Comparison of ENCODE assay signal across 8 cellular contexts in the genomic region with DNA sequence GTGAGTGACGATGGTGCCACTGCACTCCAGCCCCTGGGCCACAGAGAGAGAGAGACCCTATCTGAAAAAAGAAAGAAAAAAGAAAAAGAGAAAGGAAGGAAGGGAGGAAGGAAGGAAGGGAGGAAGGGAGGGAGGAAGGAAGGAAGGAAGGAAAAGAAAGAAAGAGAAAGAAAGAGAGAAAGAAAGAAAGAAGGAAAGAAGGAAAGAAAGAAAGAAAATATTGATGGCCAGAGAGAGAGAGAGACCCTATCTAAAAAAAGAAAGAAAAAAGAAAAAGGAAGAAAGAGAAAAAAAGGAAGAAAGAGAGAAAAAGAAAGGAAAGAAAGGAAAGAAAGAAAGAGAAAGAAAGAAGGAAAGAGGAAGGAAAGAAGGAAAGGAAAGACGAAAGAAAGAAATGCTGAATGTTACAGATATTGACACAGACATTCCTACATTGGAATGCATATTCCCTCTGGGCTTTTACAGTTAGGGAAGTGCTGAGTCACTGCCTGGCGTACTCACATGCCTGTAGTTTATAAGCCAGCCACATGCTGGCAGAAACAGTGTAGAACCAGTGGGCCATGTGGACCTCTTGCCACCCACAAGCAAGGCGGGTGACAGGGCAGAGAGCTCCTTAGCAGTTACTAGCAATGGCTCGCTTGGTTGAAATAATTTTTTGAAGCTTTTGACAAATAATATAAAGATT. TPM values are rescaled to one million over a fixed set of nuclear protein-coding genes. Genes with fewer than 3 reads are reported as not detected.
DNase-seq lines count a peak whose midpoint lies in the region; ATAC-seq, FAIRE-seq and TF ChIP-seq lines count a peak whose summit lies in the region.

No MANE protein-coding gene starts in this region.

- TF ChIP-seq EP300 in K562 (IDR thresholded peaks at IDR 0.05; ENCODE audit: low read length), result no peak

- no peaks in the 10 kb centered on the region for H3K9me2 ChIP-seq in Karpas-422 (replicated peaks; ENCODE audit: insufficient read depth, low read length)

- no peak overlapping the region for H3K27ac ChIP-seq in K562 (ENCODE audit: extremely low read depth, low read depth, low read length)
- H3K27ac ChIP-seq in Karpas-422 (ENCODE audit: low read length), result no peak overlapping the region

- H3K9ac ChIP-seq in K562 (ENCODE audit: insufficient read depth in 1 of 2, low read depth in 2 of 2, low read length in 2 of 2) (no peak overlapping the region), Karpas-422 (ENCODE audit: low read length) (no peak overlapping the region)

- H3K4me3 ChIP-seq in K562 (no peak overlapping the region), kidney epithelial cell (ENCODE audit: low read depth, low read length) (no peak overlapping the region), Karpas-422 (ENCODE audit: low read length) (no peak overlapping the region)

- ATAC-seq in K562 (no peak), GM21717 (IDR thresholded peaks at IDR 0.05; ENCODE audit: unreplicated experiment) (no peak)

- H3K79me2 ChIP-seq in K562 (ENCODE audit: control insufficient read depth, insufficient read depth, low read length), result no peaks in the 10 kb centered on the region
- H3K79me2 ChIP-seq in Karpas-422 (ENCODE audit: low read length), result no peaks in the 10 kb centered on the region

- no peaks in the 10 kb centered on the region for H3K36me3 ChIP-seq in K562 (ENCODE audit: control insufficient read depth, insufficient read depth, low read length)
- H3K36me3 ChIP-seq in kidney epithelial cell (ENCODE audit: control insufficient read depth, insufficient read depth, low read length), result no peaks in the 10 kb centered on the region
- H3K36me3 ChIP-seq in Karpas-422 (ENCODE audit: insufficient read depth, low read length), result no peaks in the 10 kb centered on the region

- peaks cover 3% of the 10 kb centered on the region for H3K9me3 ChIP-seq in K562 (replicated peaks; ENCODE audit: control insufficient read depth, insufficient read depth, low read depth, low read length)
- peaks cover 4% of the 10 kb centered on the region; the same call in 1 of the 2 replicates for H3K9me3 ChIP-seq in Karpas-422 (ENCODE audit: low read length)

- no peak overlapping the region for H3K27ac Mint-ChIP-seq in activated T-helper 2 cell treated with anti-CD3 and anti-CD28 coated beads, Interferon-gamma antibody, Interleukin-2, Interleukin-4, amounts not matched to agents 10 μg/mL and 5 μg/mL and 100 μg/mL, durations not matched to agents 14 hours and 24 hours and 36 hours

- H3K27me3 ChIP-seq in K562 (ENCODE audit: control insufficient read depth in 2 of 2, insufficient read depth in 2 of 2, low read length in 2 of 2), result no peaks in the 10 kb centered on the region
- H3K27me3 ChIP-seq in kidney epithelial cell (ENCODE audit: control insufficient read depth, insufficient read depth, low read length), result no peaks in the 10 kb centered on the region
- H3K27me3 ChIP-seq in Karpas-422 (ENCODE audit: low read length), result no peaks in the 10 kb centered on the region

- H3K4me2 ChIP-seq in K562 (ENCODE audit: insufficient read depth, low read length), result no peak overlapping the region
- no peak overlapping the region for H3K4me2 ChIP-seq in Karpas-422 (ENCODE audit: low read depth, low read length, poor library complexity, severe bottlenecking)

- no peaks in the 10 kb centered on the region for H3K27me3 Mint-ChIP-seq in activated T-helper 2 cell treated with anti-CD3 and anti-CD28 coated beads, Interferon-gamma antibody, Interleukin-2, Interleukin-4, amounts not matched to agents 10 μg/mL and 5 μg/mL and 100 μg/mL, durations not matched to agents 14 hours and 24 hours and 36 hours (ENCODE audit: low read depth)

- peaks cover 22% of the 10 kb centered on the region for H3K4me1 Mint-ChIP-seq in activated T-helper 2 cell treated with anti-CD3 and anti-CD28 coated beads, Interferon-gamma antibody, Interleukin-2, Interleukin-4, amounts not matched to agents 10 μg/mL and 5 μg/mL and 100 μg/mL, durations not matched to agents 14 hours and 24 hours and 36 hours (ENCODE audit: low read depth)

- H3K9me3 Mint-ChIP-seq in activated T-helper 2 cell treated with anti-CD3 and anti-CD28 coated beads, Interferon-gamma antibody, Interleukin-2, Interleukin-4, amounts not matched to agents 10 μg/mL and 5 μg/mL and 100 μg/mL, durations not matched to agents 14 hours and 24 hours and 36 hours, result peaks cover 17% of the 10 kb centered on the region

- peak overlapping the region; percentile 31; the same call in 1 of the 2 replicates for H2AFZ ChIP-seq in K562 (ENCODE audit: low read depth, low read length)
- H2AFZ ChIP-seq in Karpas-422 (ENCODE audit: low read length), result no peak overlapping the region

- no peak overlapping the region for H3K4me3 Mint-ChIP-seq in activated T-helper 2 cell treated with anti-CD3 and anti-CD28 coated beads, Interferon-gamma antibody, Interleukin-2, Interleukin-4, amounts not matched to agents 10 μg/mL and 5 μg/mL and 100 μg/mL, durations not matched to agents 14 hours and 24 hours and 36 hours (ENCODE audit: low read depth)

- intact Hi-C loops in K562 (cut with micrococcal nuclease), result no loop called here
- intact Hi-C loops in activated T-helper 2 cell treated with anti-CD3 and anti-CD28 coated beads, Interferon-gamma antibody, Interleukin-2, Interleukin-4, amounts not matched to agents 10 μg/mL and 5 μg/mL and 100 μg/mL, durations not matched to agents 14 hours and 24 hours and 36 hours (cut with micrococcal nuclease), result no loop called here

- no TSS peak for BruUV-seq in K562 (replicated peaks; lab: Mats Ljungman, UMichigan)

- H4K20me1 ChIP-seq in K562 (replicated peaks; ENCODE audit: control insufficient read depth, insufficient read depth, low read length) (no peaks in the 10 kb centered on the region), Karpas-422 (ENCODE audit: insufficient read depth, low read depth, low read length) (no peaks in the 10 kb centered on the region)

- POLR2A ChIA-PET in K562 (lab: Yijun Ruan, JAX), result no interaction called here

- in situ Hi-C loops in K562 (cut with MboI), result no loop called here

- WGBS in K562 (ENCODE audit: insufficient coverage, low coverage, missing lambda C conversion rate), result 28% methylated on average over 5 of the region's 5 CpGs

- DNase-seq in A172 (ENCODE audit: low spot score), result peak; percentile 93
- peak; percentile 53 for DNase-seq in HS-27A (ENCODE audit: low read depth)
- DNase-seq in K562 (ENCODE audit: extremely low read depth in 1 of 4, low spot score in 3 of 4), result no peak
- peak; percentile 80 for DNase-seq in kidney epithelial cell (ENCODE audit: low read depth)
- DNase-seq in Karpas-422, result no peak
- DNase-seq in activated T-helper 2 cell treated with anti-CD3 and anti-CD28 coated beads, Interferon-gamma antibody, Interleukin-2, Interleukin-4, amounts not matched to agents 10 μg/mL and 5 μg/mL and 100 μg/mL, durations not matched to agents 14 hours and 24 hours and 36 hours (ENCODE audit: low spot score), result no peak
- no peak for DNase-seq in activated effector memory CD4-positive, alpha-beta T cell treated with anti-CD3 and anti-CD28 coated beads, Interleukin-2, amount 50 U/mL, for 16 hours

- no peaks in the 10 kb centered on the region for H3K36me3 Mint-ChIP-seq in activated T-helper 2 cell treated with anti-CD3 and anti-CD28 coated beads, Interferon-gamma antibody, Interleukin-2, Interleukin-4, amounts not matched to agents 10 μg/mL and 5 μg/mL and 100 μg/mL, durations not matched to agents 14 hours and 24 hours and 36 hours (ENCODE audit: low read depth)

- no peak for TF ChIP-seq RAD21 in K562 (CRISPR knock-in tag; conservative IDR thresholded peaks at IDR 0.05 in 1 of 2, IDR thresholded peaks at IDR 0.05 in 1 of 2)

- H3K4me1 ChIP-seq in K562 (replicated peaks in 1 of 2; ENCODE audit: control insufficient read depth in 2 of 2, insufficient read depth in 2 of 2, low read length in 2 of 2), result peaks cover 0 to 5% of the 10 kb centered on the region in 2 experiments; a peak in 2 of 5 replicates
- H3K4me1 ChIP-seq in Karpas-422 (ENCODE audit: low read length), result no peaks in the 10 kb centered on the region

- no peak for TF ChIP-seq CTCF in K562 (IDR thresholded peaks at IDR 0.05 in 2 of 3, conservative IDR thresholded peaks at IDR 0.05 in 1 of 3; ENCODE audit: insufficient read depth in 2 of 3, low read depth in 1 of 3, low read length in 3 of 3)
- no peak for TF ChIP-seq CTCF in kidney epithelial cell (IDR thresholded peaks at IDR 0.05; ENCODE audit: insufficient read depth, low read length, poor library complexity, severe bottlenecking)

- CTCF ChIA-PET in K562 (lab: Yijun Ruan, JAX; ENCODE audit: low intra/inter-chr PET ratio), result no interaction called here

- FAIRE-seq in K562 (lab: Jason Lieb, UNC), result no peak

- H3K9me1 ChIP-seq in K562 (ENCODE audit: control insufficient read depth, insufficient read depth, low read length), result no peaks in the 10 kb centered on the region

- TF ChIP-seq POLR2A in K562 (conservative IDR thresholded peaks at IDR 0.05), result no peak

TF ChIP-seq in K562, 482 proteins besides CTCF, POLR2A, EP300 and RAD21 (continues in another document):
- TF ChIP-seq CHD4 (IDR thresholded peaks at IDR 0.05; ENCODE audit: insufficient read depth, insufficient replicate concordance, low read depth, low read length, poor library complexity, severe bottlenecking), result no peak

RNA-seq across cellular contexts. Expression of gene SLC46A3, which starts 34.6 kb away (rescaled TPM):
- total RNA-seq in A172 (2014; rRNA removed; shearing (Covaris generic)), result 26.7 and 28.3 TPM in 2 replicates
- 0.97 and 2.0 TPM in 2 replicates for total RNA-seq in K562 (2011; cell fraction: chromatin; rRNA removed; ENCODE audit: low replicate concordance)
- total RNA-seq in K562 (2011; cell fraction: nucleolus; rRNA removed), result 0.50 and 1.2 TPM in 2 replicates
- total RNA-seq in K562 (2011; cell fraction: nucleoplasm; rRNA removed), result 1.5 and 2.1 TPM in 2 replicates
- total RNA-seq in K562 (2014; rRNA removed) (0.54 and 0.61 TPM in 2 replicates), K562 (2014; rRNA removed; fragmentation: Illumina TruSeq; extraction: Trizol) (0.51 and 0.54 TPM in 2 replicates), K562 (2015; rRNA removed; fragmentation: Illumina TruSeq; extraction: Trizol) (0.38 and 0.43 TPM in 2 replicates), K562 (2021) (0.54 and 0.66 TPM in 2 replicates), kidney epithelial cell (3.4 and 3.5 TPM in 2 replicates)
- polyA plus RNA-seq in K562 (2011; rRNA removed) (1.2 and 2.6 TPM in 2 replicates), K562 (2014; fragmentation: Illumina TruSeq; extraction: Trizol) (0.32 and 0.58 TPM in 2 replicates), K562 (2014; fragmentation: Nextera tagmentation; extraction: Ambion mirVana) (under 1 TPM; 0.14 to 0.20 TPM), K562 (2014; rRNA removed) (0.37 and 0.73 TPM in 2 replicates)
- polyA plus RNA-seq in K562 (2011; cell fraction: cytosol; rRNA removed), result 0.54 and 1.6 TPM in 2 replicates
- polyA plus RNA-seq in K562 (2011; cell fraction: nucleus; rRNA removed), result 1.5 and 4.8 TPM in 2 replicates
- polyA plus RNA-seq in K562 (2012), result 0.66 and 1.3 TPM in 2 replicates
- 1.4 and 1.6 TPM in 2 replicates for polyA minus RNA-seq in K562 (2011; rRNA and poly(A)+ RNA removed)
- polyA minus RNA-seq in K562 (2011; cell fraction: cytosol; rRNA and poly(A)+ RNA removed), result 0.86 TPM in 1 of 2 replicates, not detected in the other
- polyA minus RNA-seq in K562 (2011; cell fraction: nucleus; rRNA and poly(A)+ RNA removed), result 0.54 and 2.3 TPM in 2 replicates
- 2.1 and 4.5 TPM in 2 replicates for total RNA-seq in Karpas-422 (2014; rRNA removed; shearing (Covaris generic); ENCODE audit: low replicate concordance)
- 2.8 and 3.1 TPM in 2 replicates for total RNA-seq in activated T-helper 2 cell treated with anti-CD3 and anti-CD28 coated beads, Interferon-gamma antibody, Interleukin-2, Interleukin-4, amounts not matched to agents 10 μg/mL and 5 μg/mL and 100 μg/mL, durations not matched to agents 14 hours and 24 hours and 36 hours

Comparison
In these comparisons a context has a peak if more than half of its experiments do, and no peak if none do; other contexts are left out.
1. DNase-seq: peak in A172 (single experiment), HS-27A (single experiment) and kidney epithelial cell (single experiment); none in K562 (0 of 4), Karpas-422 (single experiment), activated T-helper 2 cell treated with anti-CD3 and anti-CD28 coated beads, Interferon-gamma antibody, Interleukin-2, Interleukin-4, amounts not matched to agents 10 μg/mL and 5 μg/mL and 100 μg/mL, durations not matched to agents 14 hours and 24 hours and 36 hours (single experiment) and activated effector memory CD4-positive, alpha-beta T cell treated with anti-CD3 and anti-CD28 coated beads, Interleukin-2, amount 50 U/mL, for 16 hours (single experiment).